ENCODE assay signal across 1 cellular context in genomic region chr20:32360333-32360634, GRCh38.
TF ChIP-seq lines count a peak whose summit lies in the region.

No MANE protein-coding gene starts in this region.

TF ChIP-seq in HEK293, 187 proteins besides CTCF, POLR2A, EP300 and RAD21 (continued from another document):
- TF ChIP-seq, protein P1, sequence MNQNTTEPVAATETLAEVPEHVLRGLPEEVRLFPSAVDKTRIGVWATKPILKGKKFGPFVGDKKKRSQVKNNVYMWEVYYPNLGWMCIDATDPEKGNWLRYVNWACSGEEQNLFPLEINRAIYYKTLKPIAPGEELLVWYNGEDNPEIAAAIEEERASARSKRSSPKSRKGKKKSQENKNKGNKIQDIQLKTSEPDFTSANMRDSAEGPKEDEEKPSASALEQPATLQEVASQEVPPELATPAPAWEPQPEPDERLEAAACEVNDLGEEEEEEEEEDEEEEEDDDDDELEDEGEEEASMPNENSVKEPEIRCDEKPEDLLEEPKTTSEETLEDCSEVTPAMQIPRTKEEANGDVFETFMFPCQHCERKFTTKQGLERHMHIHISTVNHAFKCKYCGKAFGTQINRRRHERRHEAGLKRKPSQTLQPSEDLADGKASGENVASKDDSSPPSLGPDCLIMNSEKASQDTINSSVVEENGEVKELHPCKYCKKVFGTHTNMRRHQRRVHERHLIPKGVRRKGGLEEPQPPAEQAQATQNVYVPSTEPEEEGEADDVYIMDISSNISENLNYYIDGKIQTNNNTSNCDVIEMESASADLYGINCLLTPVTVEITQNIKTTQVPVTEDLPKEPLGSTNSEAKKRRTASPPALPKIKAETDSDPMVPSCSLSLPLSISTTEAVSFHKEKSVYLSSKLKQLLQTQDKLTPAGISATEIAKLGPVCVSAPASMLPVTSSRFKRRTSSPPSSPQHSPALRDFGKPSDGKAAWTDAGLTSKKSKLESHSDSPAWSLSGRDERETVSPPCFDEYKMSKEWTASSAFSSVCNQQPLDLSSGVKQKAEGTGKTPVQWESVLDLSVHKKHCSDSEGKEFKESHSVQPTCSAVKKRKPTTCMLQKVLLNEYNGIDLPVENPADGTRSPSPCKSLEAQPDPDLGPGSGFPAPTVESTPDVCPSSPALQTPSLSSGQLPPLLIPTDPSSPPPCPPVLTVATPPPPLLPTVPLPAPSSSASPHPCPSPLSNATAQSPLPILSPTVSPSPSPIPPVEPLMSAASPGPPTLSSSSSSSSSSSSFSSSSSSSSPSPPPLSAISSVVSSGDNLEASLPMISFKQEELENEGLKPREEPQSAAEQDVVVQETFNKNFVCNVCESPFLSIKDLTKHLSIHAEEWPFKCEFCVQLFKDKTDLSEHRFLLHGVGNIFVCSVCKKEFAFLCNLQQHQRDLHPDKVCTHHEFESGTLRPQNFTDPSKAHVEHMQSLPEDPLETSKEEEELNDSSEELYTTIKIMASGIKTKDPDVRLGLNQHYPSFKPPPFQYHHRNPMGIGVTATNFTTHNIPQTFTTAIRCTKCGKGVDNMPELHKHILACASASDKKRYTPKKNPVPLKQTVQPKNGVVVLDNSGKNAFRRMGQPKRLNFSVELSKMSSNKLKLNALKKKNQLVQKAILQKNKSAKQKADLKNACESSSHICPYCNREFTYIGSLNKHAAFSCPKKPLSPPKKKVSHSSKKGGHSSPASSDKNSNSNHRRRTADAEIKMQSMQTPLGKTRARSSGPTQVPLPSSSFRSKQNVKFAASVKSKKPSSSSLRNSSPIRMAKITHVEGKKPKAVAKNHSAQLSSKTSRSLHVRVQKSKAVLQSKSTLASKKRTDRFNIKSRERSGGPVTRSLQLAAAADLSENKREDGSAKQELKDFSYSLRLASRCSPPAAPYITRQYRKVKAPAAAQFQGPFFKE (tag by site-specific recombination; IDR thresholded peaks at IDR 0.05; ENCODE audit: borderline replicate concordance): no peak
- TF ChIP-seq GLIS2 (tag by site-specific recombination; IDR thresholded peaks at IDR 0.05): no peak
- TF ChIP-seq, protein P2, sequence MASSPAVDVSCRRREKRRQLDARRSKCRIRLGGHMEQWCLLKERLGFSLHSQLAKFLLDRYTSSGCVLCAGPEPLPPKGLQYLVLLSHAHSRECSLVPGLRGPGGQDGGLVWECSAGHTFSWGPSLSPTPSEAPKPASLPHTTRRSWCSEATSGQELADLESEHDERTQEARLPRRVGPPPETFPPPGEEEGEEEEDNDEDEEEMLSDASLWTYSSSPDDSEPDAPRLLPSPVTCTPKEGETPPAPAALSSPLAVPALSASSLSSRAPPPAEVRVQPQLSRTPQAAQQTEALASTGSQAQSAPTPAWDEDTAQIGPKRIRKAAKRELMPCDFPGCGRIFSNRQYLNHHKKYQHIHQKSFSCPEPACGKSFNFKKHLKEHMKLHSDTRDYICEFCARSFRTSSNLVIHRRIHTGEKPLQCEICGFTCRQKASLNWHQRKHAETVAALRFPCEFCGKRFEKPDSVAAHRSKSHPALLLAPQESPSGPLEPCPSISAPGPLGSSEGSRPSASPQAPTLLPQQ (tag by site-specific recombination; IDR thresholded peaks at IDR 0.05): no peak
